In the genomic region with DNA sequence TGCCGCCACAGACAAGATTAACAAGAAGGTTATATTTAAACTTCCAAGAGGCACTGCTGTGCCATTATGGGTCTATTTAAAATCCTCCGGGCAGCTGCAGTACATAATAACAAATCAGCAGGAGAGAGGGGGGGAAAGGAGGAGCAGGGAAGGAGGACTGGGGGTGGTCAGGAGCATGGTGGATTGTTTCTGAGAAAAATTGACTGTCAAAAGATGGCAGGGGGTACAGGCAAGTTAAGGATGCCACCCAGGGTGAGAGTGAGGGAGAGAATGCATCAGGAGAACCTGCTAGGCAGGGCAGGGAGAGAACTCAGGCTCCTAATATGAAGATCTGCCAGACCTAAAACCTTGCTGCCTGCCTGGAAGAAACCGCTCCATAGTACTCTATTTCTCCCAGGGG, we compare ENCODE assay signal across 15 cellular contexts.
DNase-seq lines count a peak whose midpoint lies in the region; ATAC-seq and TF ChIP-seq lines count a peak whose summit lies in the region.
"Had no signal": no experiment of that assay in that cellular context is flagged by ENCODE, and none has a peak within 500 bp of the region (broad histone marks: within the 10 kb centered on the region; RNA-seq: fewer than 3 reads in every experiment).

No MANE protein-coding gene starts in this region.

- H3K9me3 Mint-ChIP-seq in H9 (peaks cover 2 to 6% of the 10 kb centered on the region in 2 experiments; a peak in 3 of 5 replicates), endodermal cell (no peaks in the 10 kb centered on the region)
- no peaks in the 10 kb centered on the region for H3K9me3 Mint-ChIP-seq in stimulated activated effector memory CD8-positive, alpha-beta T cell treated with anti-CD3 and anti-CD28 coated beads, Interleukin-12 subunit alpha, Interleukin-12 subunit beta, amount 100 ng/mL, for 72 hours

- H3K27ac Mint-ChIP-seq in H9: peak overlapping the region in 2 of 3 experiments; percentile 59 to 85; a peak in 3 of 7 replicates
- H3K27ac Mint-ChIP-seq in endodermal cell: no peak overlapping the region
- H3K27ac Mint-ChIP-seq in stimulated activated effector memory CD8-positive, alpha-beta T cell treated with anti-CD3 and anti-CD28 coated beads, Interleukin-12 subunit alpha, Interleukin-12 subunit beta, amount 100 ng/mL, for 72 hours: no peak overlapping the region

- no peak overlapping the region for H3K27ac ChIP-seq in H9 (ENCODE audit: insufficient read length, low read depth, low read length)
- H3K27ac ChIP-seq in endodermal cell (ENCODE audit: low read depth, low read length): peak overlapping the region; percentile 57
- H3K27ac ChIP-seq: HL-60, SJSA1 had no signal

- H3T11ph ChIP-seq in H9 (ENCODE audit: low read length): no peak overlapping the region

- intact Hi-C loops in Right ventricle myocardium superior (cut with DNase I): no loop called here

- H3K36me3 Mint-ChIP-seq in H9 (ENCODE audit: insufficient read depth in 1 of 3, low read depth in 3 of 3): peaks cover 0 to 8% (median 0%) of the 10 kb centered on the region in 3 experiments; a peak in 1 of 7 replicates
- H3K36me3 Mint-ChIP-seq in endodermal cell (ENCODE audit: low read depth): no peaks in the 10 kb centered on the region
- H3K36me3 Mint-ChIP-seq in stimulated activated effector memory CD8-positive, alpha-beta T cell treated with anti-CD3 and anti-CD28 coated beads, Interleukin-12 subunit alpha, Interleukin-12 subunit beta, amount 100 ng/mL, for 72 hours: no peaks in the 10 kb centered on the region

- no peaks in the 10 kb centered on the region for H3K79me1 ChIP-seq in H9 (ENCODE audit: insufficient read depth, low read depth, low read length, poor library complexity, severe bottlenecking)

- no peak overlapping the region for H3K56ac ChIP-seq in H9 (ENCODE audit: insufficient read length, low read depth, low read length)

- H3K4me3 Mint-ChIP-seq in H9 (peak overlapping the region in 1 of 2 experiments; percentile 31; a peak in 1 of 5 replicates), endodermal cell (no peak overlapping the region)
- no peak overlapping the region for H3K4me3 Mint-ChIP-seq in stimulated activated effector memory CD8-positive, alpha-beta T cell treated with anti-CD3 and anti-CD28 coated beads, Interleukin-12 subunit alpha, Interleukin-12 subunit beta, amount 100 ng/mL, for 72 hours

- H2AK5ac ChIP-seq in H9 (ENCODE audit: insufficient read length, low read length): no peak overlapping the region

- no peak overlapping the region for H2BK120ac ChIP-seq in H9 (ENCODE audit: low read depth, low read length, poor library complexity, severe bottlenecking)

- ATAC-seq in Right ventricle myocardium superior (ENCODE audit: poor library complexity): no peak
- ATAC-seq in stimulated activated effector memory CD8-positive, alpha-beta T cell treated with anti-CD3 and anti-CD28 coated beads, Interleukin-12 subunit alpha, Interleukin-12 subunit beta, amount 100 ng/mL, for 72 hours: no peak

- no peak overlapping the region for H3K23ac ChIP-seq in H9 (ENCODE audit: insufficient read length, low read depth, low read length)

- H3K4me3 ChIP-seq in endodermal cell (ENCODE audit: low read length): no peak overlapping the region
- H3K4me3 ChIP-seq: SJSA1 had no signal

- H3K18ac ChIP-seq in H9 (ENCODE audit: insufficient read length, low read depth, low read length): no peak overlapping the region

- H2BK15ac ChIP-seq in H9 (ENCODE audit: low read depth, low read length): no peak overlapping the region

- H3K79me2 ChIP-seq in H9 (ENCODE audit: insufficient read depth, low read length): no peaks in the 10 kb centered on the region

- H4K5ac ChIP-seq in H9 (ENCODE audit: insufficient read length, low read depth, low read length): no peak overlapping the region

- no peak overlapping the region for H2BK12ac ChIP-seq in H9 (ENCODE audit: insufficient read length, low read depth, low read length)

- no peak overlapping the region for H3K4ac ChIP-seq in H9 (ENCODE audit: low read depth, low read length)

- H4K20me1 ChIP-seq in H9 (ENCODE audit: control insufficient read depth, insufficient read depth, insufficient read length): no peaks in the 10 kb centered on the region

- no peak for TF ChIP-seq CTCF in H9 (conservative IDR thresholded peaks at IDR 0.05)
- TF ChIP-seq CTCF in endodermal cell (conservative IDR thresholded peaks at IDR 0.05): no peak

- H2AFZ ChIP-seq in H9 (ENCODE audit: low read length): no peak overlapping the region

- peak; percentile 47 for DNase-seq in DMS79 (lab: John Stamatoyannopoulos, UW)
- peak; percentile 47 for DNase-seq in H9
- peak; percentile 28 for DNase-seq in NCI-H2227 treated with DMSO at 0.1 percent for 48 hours (lab: John Stamatoyannopoulos, UW)
- DNase-seq in endodermal cell: peak; percentile 59
- no peak for DNase-seq in activated CD4-positive, alpha-beta T cell treated with anti-CD3 and anti-CD28 coated beads for 4 hours
- no peak for DNase-seq in Right ventricle myocardium superior
- DNase-seq in stimulated activated CD8-positive, alpha-beta memory T cell treated with anti-CD3 and anti-CD28 coated beads, Interleukin-4, amount 100 ng/mL, for 48 hours: no peak
- no peak for DNase-seq in stimulated activated effector memory CD8-positive, alpha-beta T cell treated with anti-CD3 and anti-CD28 coated beads, Interleukin-12 subunit alpha, Interleukin-12 subunit beta, amount 100 ng/mL, for 72 hours (ENCODE audit: low spot score in 2 of 2)
- DNase-seq: C1 segment of cervical spinal cord, EL, HCEC 1CT, NCI-H510A treated with DMSO at 0.1 percent for 48 hours, SW 1271 had no signal

- H3K23me2 ChIP-seq in H9 (ENCODE audit: insufficient read length, low read depth, low read length, poor library complexity, severe bottlenecking): no peaks in the 10 kb centered on the region

- H4K8ac ChIP-seq in H9 (replicated peaks; ENCODE audit: insufficient read length, low read depth, low read length): no peak overlapping the region

- no peak overlapping the region for H2BK5ac ChIP-seq in H9 (ENCODE audit: insufficient read length, low read length)

- H3K9me3 ChIP-seq in H9 (ENCODE audit: control insufficient read depth, low read depth, low read length) (no peaks in the 10 kb centered on the region), endodermal cell (ENCODE audit: control insufficient read depth, low read length) (no peaks in the 10 kb centered on the region)
- H3K9me3 ChIP-seq: SJSA1 had no signal

- H3K4me1 ChIP-seq in H9 (ENCODE audit: insufficient read depth, low read length) (peaks cover 9% of the 10 kb centered on the region), endodermal cell (ENCODE audit: control insufficient read depth, insufficient read depth, low read length) (no peaks in the 10 kb centered on the region)
- H3K4me1 ChIP-seq: SJSA1 had no signal

- no peaks in the 10 kb centered on the region; the same call in 1 of the 2 replicates for H3K27me3 ChIP-seq in H9 (ENCODE audit: insufficient read depth, low read length)
- H3K27me3 ChIP-seq in endodermal cell (ENCODE audit: control insufficient read depth, insufficient read depth, low read length, poor library complexity, severe bottlenecking): no peaks in the 10 kb centered on the region
- H3K27me3 ChIP-seq: SJSA1 had no signal

- peak overlapping the region; percentile 22 for H3K4me2 ChIP-seq in H9 (ENCODE audit: insufficient read depth, insufficient read length, low read length)

- H3K27me3 Mint-ChIP-seq in H9 (ENCODE audit: low read depth) (peaks cover 19% of the 10 kb centered on the region), endodermal cell (ENCODE audit: insufficient read depth) (peaks cover 12% of the 10 kb centered on the region)

- no peak overlapping the region for H2BK20ac ChIP-seq in H9 (ENCODE audit: low read depth, low read length, poor library complexity, severe bottlenecking)

- H4K91ac ChIP-seq in H9 (ENCODE audit: insufficient read length, low read depth, low read length): no peak overlapping the region

- H3K14ac ChIP-seq in H9 (ENCODE audit: insufficient read depth, low read length): no peak overlapping the region

- no peaks in the 10 kb centered on the region for H3K36me3 ChIP-seq in endodermal cell (ENCODE audit: control insufficient read depth, insufficient read depth, low read length)
- H3K36me3 ChIP-seq: SJSA1 had no signal

- H3K9ac ChIP-seq in H9 (ENCODE audit: extremely low read depth, insufficient read length, low read length) (no peak overlapping the region), endodermal cell (ENCODE audit: extremely low read depth, low read length, poor library complexity, severe bottlenecking) (no peak overlapping the region)

- WGBS in H9 (ENCODE audit: extremely low coverage, insufficient read length, low lambda C conversion rate): no CpG with 5 or more reads among the region's 3 CpGs
- WGBS in endodermal cell (ENCODE audit: insufficient coverage in 1 of 2, insufficient read length in 1 of 2), 2 experiments: 54 to 66% methylated on average over 3 of the region's 3 CpGs

- H3K4me1 Mint-ChIP-seq in H9 (peaks cover 34 to 40% of the 10 kb centered on the region in 2 experiments), endodermal cell (peaks cover 6% of the 10 kb centered on the region)
- H3K4me1 Mint-ChIP-seq in stimulated activated effector memory CD8-positive, alpha-beta T cell treated with anti-CD3 and anti-CD28 coated beads, Interleukin-12 subunit alpha, Interleukin-12 subunit beta, amount 100 ng/mL, for 72 hours: no peaks in the 10 kb centered on the region

Comparison
In these comparisons a context has a peak if more than half of its experiments do, and no peak if none do; other contexts are left out.
1. DNase-seq: peak in DMS79 (single experiment), H9 (single experiment), NCI-H2227 treated with DMSO at 0.1 percent for 48 hours (single experiment) and endodermal cell (single experiment); none in activated CD4-positive, alpha-beta T cell treated with anti-CD3 and anti-CD28 coated beads for 4 hours (0 of 2), Right ventricle myocardium superior (single experiment), stimulated activated CD8-positive, alpha-beta memory T cell treated with anti-CD3 and anti-CD28 coated beads, Interleukin-4, amount 100 ng/mL, for 48 hours (single experiment) and stimulated activated effector memory CD8-positive, alpha-beta T cell treated with anti-CD3 and anti-CD28 coated beads, Interleukin-12 subunit alpha, Interleukin-12 subunit beta, amount 100 ng/mL, for 72 hours (0 of 2).
2. H3K27ac Mint-ChIP-seq: peak in H9 (2 of 3); none in endodermal cell (single experiment) and stimulated activated effector memory CD8-positive, alpha-beta T cell treated with anti-CD3 and anti-CD28 coated beads, Interleukin-12 subunit alpha, Interleukin-12 subunit beta, amount 100 ng/mL, for 72 hours (single experiment).